ENCODE assay signal across 8 cellular contexts in the genomic region with DNA sequence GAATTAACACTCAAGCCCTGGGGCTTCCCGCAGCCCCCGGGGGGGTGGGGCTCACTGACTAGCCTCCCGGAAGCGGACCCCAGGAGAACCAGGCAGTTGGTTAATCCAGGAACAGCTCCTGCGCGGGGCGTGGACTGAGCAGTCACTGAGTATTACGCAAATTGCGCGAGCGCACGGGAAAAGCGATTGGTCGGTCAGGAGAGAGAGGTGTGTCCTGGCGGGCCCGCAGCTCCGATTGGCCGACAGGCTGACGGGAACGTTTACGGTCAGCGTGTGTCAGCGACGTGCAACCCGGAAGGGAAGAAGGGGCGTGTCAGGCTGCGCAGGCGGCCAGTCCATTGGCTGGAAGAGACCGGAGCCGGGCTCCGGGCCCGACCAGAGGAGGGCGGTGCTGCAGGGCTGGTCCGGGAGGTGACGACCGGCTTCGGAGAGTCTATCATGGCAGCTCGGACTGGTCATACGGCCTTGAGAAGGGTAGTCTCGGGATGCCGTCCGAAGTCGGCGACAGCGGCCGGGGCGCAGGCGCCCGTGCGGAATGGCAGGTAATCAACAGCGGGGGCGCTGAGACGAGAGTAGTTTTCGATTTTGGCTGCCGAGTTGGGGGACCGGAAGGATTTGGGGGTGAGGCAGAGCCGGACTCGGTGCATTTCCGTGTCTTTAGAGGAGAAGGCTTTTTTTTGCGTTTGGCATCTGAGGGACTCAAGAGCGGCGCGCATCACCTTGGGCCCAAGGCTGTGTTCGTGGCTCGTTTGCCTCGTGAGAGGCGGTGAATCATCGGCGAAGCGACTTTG. TPM values are rescaled to one million over a fixed set of nuclear protein-coding genes. Genes with fewer than 3 reads are reported as not detected.
DNase-seq lines count a peak whose midpoint lies in the region; ATAC-seq and TF ChIP-seq lines count a peak whose summit lies in the region.

A gene (plus strand): TSS at position 430 of the 791 bp plus-strand sequence. CDS start 9 bp downstream, at position 439.

- no peaks in the 10 kb centered on the region for H3K27me3 ChIP-seq in RWPE2 (ENCODE audit: insufficient read depth, poor library complexity, severe bottlenecking)

- peaks cover 26% of the 10 kb centered on the region for H3K4me1 Mint-ChIP-seq in activated T-helper 2 cell treated with anti-CD3 and anti-CD28 coated beads, Interferon-gamma antibody, Interleukin-2, Interleukin-4, amounts not matched to agents 10 μg/mL and 5 μg/mL and 100 μg/mL, durations not matched to agents 14 hours and 24 hours and 36 hours (ENCODE audit: low read depth)
- H3K4me1 Mint-ChIP-seq in naive thymus-derived CD8-positive, alpha-beta T cell = peaks cover 22 to 54% (median 47%) of the 10 kb centered on the region in 4 donors

- H3K9me3 Mint-ChIP-seq in activated T-helper 2 cell treated with anti-CD3 and anti-CD28 coated beads, Interferon-gamma antibody, Interleukin-2, Interleukin-4, amounts not matched to agents 10 μg/mL and 5 μg/mL and 100 μg/mL, durations not matched to agents 14 hours and 24 hours and 36 hours = no peaks in the 10 kb centered on the region
- H3K9me3 Mint-ChIP-seq in naive thymus-derived CD8-positive, alpha-beta T cell = no peaks in the 10 kb centered on the region

- DNase-seq in ELF-1 (ENCODE audit: low read depth, low spot score) (peak; percentile 100), H4 (ENCODE audit: low spot score) (peak; percentile 100), LoVo (ENCODE audit: low spot score) (peak; percentile 99), RWPE2 (ENCODE audit: low spot score) (peak; percentile 99), fibroblast of mammary gland (ENCODE audit: low read depth) (peak; percentile 99)
- peak; percentile 99 for DNase-seq in activated T-helper 2 cell treated with anti-CD3 and anti-CD28 coated beads, Interferon-gamma antibody, Interleukin-2, Interleukin-4, amounts not matched to agents 10 μg/mL and 5 μg/mL and 100 μg/mL, durations not matched to agents 14 hours and 24 hours and 36 hours (ENCODE audit: low spot score)
- peak; percentile 92 to 99 (median 98) for DNase-seq in naive thymus-derived CD8-positive, alpha-beta T cell
- peak; percentile 92 to 99 (median 98) for DNase-seq in stimulated activated naive CD4-positive, alpha-beta T cell (lab: John Stamatoyannopoulos, UW)

- no peaks in the 10 kb centered on the region for H3K9me3 ChIP-seq in RWPE2 (ENCODE audit: severe bottlenecking)

- TF ChIP-seq CTCF in RWPE2 (IDR thresholded peaks at IDR 0.05; ENCODE audit: poor library complexity, severe bottlenecking) (peak; percentile 22), fibroblast of mammary gland (conservative IDR thresholded peaks at IDR 0.05; ENCODE audit: control insufficient read depth, insufficient read depth, low read depth, low read length) (no peak)

- peak; percentile 95 for ATAC-seq in RWPE2 (ENCODE audit: low read depth)
- peak; percentile 85 to 88 for ATAC-seq in naive thymus-derived CD8-positive, alpha-beta T cell

- H3K4me3 ChIP-seq in RWPE2 (ENCODE audit: severe bottlenecking) = peak within 1 kb of the TSS; percentile 89
- H3K4me3 ChIP-seq in fibroblast of mammary gland (ENCODE audit: control insufficient read depth, low read depth, low read length) = peak within 1 kb of the TSS; percentile 99

- peaks cover 12% of the 10 kb centered on the region for H3K36me3 Mint-ChIP-seq in activated T-helper 2 cell treated with anti-CD3 and anti-CD28 coated beads, Interferon-gamma antibody, Interleukin-2, Interleukin-4, amounts not matched to agents 10 μg/mL and 5 μg/mL and 100 μg/mL, durations not matched to agents 14 hours and 24 hours and 36 hours (ENCODE audit: low read depth)
- H3K36me3 Mint-ChIP-seq in naive thymus-derived CD8-positive, alpha-beta T cell = peaks cover 0 to 6% (median 3%) of the 10 kb centered on the region in 3 donors

- H3K4me3 Mint-ChIP-seq in activated T-helper 2 cell treated with anti-CD3 and anti-CD28 coated beads, Interferon-gamma antibody, Interleukin-2, Interleukin-4, amounts not matched to agents 10 μg/mL and 5 μg/mL and 100 μg/mL, durations not matched to agents 14 hours and 24 hours and 36 hours (ENCODE audit: low read depth) = peak within 1 kb of the TSS; percentile 99
- peak within 1 kb of the TSS; percentile 98 to 100 (median 100) for H3K4me3 Mint-ChIP-seq in naive thymus-derived CD8-positive, alpha-beta T cell

- H3K36me3 ChIP-seq in RWPE2 (ENCODE audit: low read depth) = peaks cover 9% of the 10 kb centered on the region

- H3K4me1 ChIP-seq in RWPE2 (ENCODE audit: insufficient read depth, poor library complexity, severe bottlenecking) = no peaks in the 10 kb centered on the region

- POLR2A ChIA-PET in naive thymus-derived CD8-positive, alpha-beta T cell (lab: Charles Lee) = interaction anchor here (0.7 to 8.3 kb wide), 9 partner anchors 9 to 666 kb away, joined by 3 to 187 read pairs (median 6); a partner anchor contains a TSS

- intact Hi-C loops in activated T-helper 2 cell treated with anti-CD3 and anti-CD28 coated beads, Interferon-gamma antibody, Interleukin-2, Interleukin-4, amounts not matched to agents 10 μg/mL and 5 μg/mL and 100 μg/mL, durations not matched to agents 14 hours and 24 hours and 36 hours (cut with micrococcal nuclease) = loop anchor here (1.0 kb wide), 4 partner anchors 18 to 252 kb away; a partner anchor contains a TSS

- H3K27ac ChIP-seq in RWPE2 (ENCODE audit: poor library complexity, severe bottlenecking) = peak within 1 kb of the TSS; percentile 88

- no peaks in the 10 kb centered on the region for H3K27me3 Mint-ChIP-seq in activated T-helper 2 cell treated with anti-CD3 and anti-CD28 coated beads, Interferon-gamma antibody, Interleukin-2, Interleukin-4, amounts not matched to agents 10 μg/mL and 5 μg/mL and 100 μg/mL, durations not matched to agents 14 hours and 24 hours and 36 hours (ENCODE audit: low read depth)
- no peaks in the 10 kb centered on the region for H3K27me3 Mint-ChIP-seq in naive thymus-derived CD8-positive, alpha-beta T cell

- peak within 1 kb of the TSS; percentile 100 for H3K27ac Mint-ChIP-seq in activated T-helper 2 cell treated with anti-CD3 and anti-CD28 coated beads, Interferon-gamma antibody, Interleukin-2, Interleukin-4, amounts not matched to agents 10 μg/mL and 5 μg/mL and 100 μg/mL, durations not matched to agents 14 hours and 24 hours and 36 hours
- H3K27ac Mint-ChIP-seq in naive thymus-derived CD8-positive, alpha-beta T cell = peak within 1 kb of the TSS; percentile 100

RNA-seq across cellular contexts. Expression of the gene that starts here (rescaled TPM):
- 28.0 and 28.8 TPM in 2 replicates for total RNA-seq in H4 (2014; rRNA removed; shearing (Covaris generic))
- 19.9 and 20.8 TPM in 2 replicates for total RNA-seq in activated T-helper 2 cell treated with anti-CD3 and anti-CD28 coated beads, Interferon-gamma antibody, Interleukin-2, Interleukin-4, amounts not matched to agents 10 μg/mL and 5 μg/mL and 100 μg/mL, durations not matched to agents 14 hours and 24 hours and 36 hours
- total RNA-seq in naive thymus-derived CD8-positive, alpha-beta T cell = 10 to 100 TPM; 33.2 to 35.1 TPM
- 10 to 100 TPM; 30.0 to 43.4 (median 39.4) TPM for polyA plus RNA-seq in naive thymus-derived CD8-positive, alpha-beta T cell

Comparison
In these comparisons a context has a peak if more than half of its experiments do, and no peak if none do; other contexts are left out.
1. Peak in every context shown above with its lines: DNase-seq, ATAC-seq, H3K4me3 ChIP-seq and H3K27ac ChIP-seq.